8 cellular contexts compared by ENCODE assay signal in the genomic region with DNA sequence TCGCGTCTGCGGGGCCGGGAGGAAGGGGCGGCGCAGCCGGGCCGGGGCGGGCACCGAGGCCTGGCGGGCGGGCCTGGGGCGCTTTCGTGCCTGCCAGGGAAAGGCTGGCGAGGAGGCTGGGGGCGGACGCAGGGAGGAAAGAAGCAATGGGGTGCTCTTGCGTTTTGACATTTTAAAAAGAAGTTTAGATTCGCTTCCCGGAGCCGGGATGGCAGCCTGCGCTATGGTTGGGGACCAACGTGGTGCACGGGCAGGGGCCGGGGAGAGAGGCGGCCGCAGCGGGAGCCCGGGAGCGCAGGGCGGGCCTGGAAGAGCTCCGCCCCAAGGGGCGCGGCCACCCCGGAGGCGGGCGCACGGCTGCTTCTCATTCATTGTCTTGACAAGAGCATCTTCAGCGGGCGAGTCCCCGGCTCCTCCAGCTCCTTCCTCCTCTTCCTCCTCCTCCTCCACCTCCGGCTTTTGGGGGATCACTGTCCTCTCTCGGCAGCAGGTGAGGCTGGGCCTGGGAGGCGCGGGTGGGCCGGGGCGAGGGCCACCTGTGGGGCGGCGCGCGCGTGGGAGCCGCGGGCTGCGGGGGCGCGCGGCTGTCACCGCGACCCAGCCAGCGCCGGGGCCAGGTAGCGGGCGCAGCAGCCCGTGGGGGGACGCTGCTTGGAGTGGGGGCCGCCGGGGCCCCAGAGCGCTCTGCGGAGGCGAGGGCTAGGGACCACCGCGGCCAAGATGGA. TPM values are rescaled to one million over a fixed set of nuclear protein-coding genes. Genes with fewer than 3 reads are reported as not detected.
DNase-seq lines count a peak whose midpoint lies in the region; ATAC-seq, FAIRE-seq and TF ChIP-seq lines count a peak whose summit lies in the region.

A gene (plus strand): TSS at position 367 of the 725 bp plus-strand sequence. CDS start 1,608 bp downstream, outside the sequence.

- no peak for TF ChIP-seq CTCF in A549 (IDR thresholded peaks at IDR 0.05)

- POLR2A ChIA-PET in A549 (lab: Yijun Ruan, JAX), result interaction anchor here (0.6 to 1.0 kb wide), 3 partner anchors 86 to 118 kb away, joined by 3 to 4 read pairs (median 3); a partner anchor contains a TSS

- H3K4me2 ChIP-seq in A549, result peak within 1 kb of the TSS; percentile 95

- H3K4me1 ChIP-seq in A549, result peaks cover 22% of the 10 kb centered on the region; the same call in 2 of the 3 replicates
- H3K4me1 ChIP-seq in ectodermal cell (ENCODE audit: control insufficient read depth, insufficient read depth, low read length), result no peaks in the 10 kb centered on the region

- ATAC-seq in A549 (peak; percentile 84 to 88), GM18519 (IDR thresholded peaks at IDR 0.05; ENCODE audit: low FRiP score, unreplicated experiment) (peak; percentile 38), HG03175 (IDR thresholded peaks at IDR 0.05; ENCODE audit: unreplicated experiment) (peak; percentile 57)

- H3K36me3 ChIP-seq in ectodermal cell (ENCODE audit: control insufficient read depth, insufficient read depth, low read length), result no peaks in the 10 kb centered on the region

- H3K4me3 ChIP-seq in A549 (peak within 1 kb of the TSS; percentile 55), ectodermal cell (ENCODE audit: insufficient read depth, low read depth, low read length) (peak within 1 kb of the TSS; percentile 49)

- 1% methylated on average over 30 of the region's 73 CpGs for WGBS in A549 (ENCODE audit: missing lambda C conversion rate)
- WGBS in ectodermal cell, 2 experiments, result 2% methylated on average over 73 of the region's 73 CpGs

- peak; percentile 52 for TF ChIP-seq POLR2A in A549 (IDR thresholded peaks at IDR 0.05; ENCODE audit: low read length)

- CTCF ChIA-PET in A549 (lab: Yijun Ruan, JAX), result no interaction called here

- TF ChIP-seq EP300 in A549 (IDR thresholded peaks at IDR 0.05), result no peak

- H3K9me3 ChIP-seq in A549, result no peaks in the 10 kb centered on the region
- H3K9me3 ChIP-seq in ectodermal cell (ENCODE audit: control insufficient read depth, low read length), result no peaks in the 10 kb centered on the region

- FAIRE-seq in A549 (lab: Jason Lieb, UNC), result no peak

- TF ChIP-seq RAD21 in A549 (conservative IDR thresholded peaks at IDR 0.05 in 1 of 2, IDR thresholded peaks at IDR 0.05 in 1 of 2), result no peak

- peak; percentile 67 to 85 for DNase-seq in A549 (ENCODE audit: low read depth in 1 of 2, low spot score in 1 of 2)
- peak; percentile 68 for DNase-seq in NCI-H748 (lab: John Stamatoyannopoulos, UW; ENCODE audit: unreplicated experiment)
- peak; percentile 87 to 92 for DNase-seq in activated CD4-positive, alpha-beta T cell treated with anti-CD3 and anti-CD28 coated beads, Interleukin-2, amount 50 U/mL, for 48 hours
- peak; percentile 85 for DNase-seq in medulla oblongata (ENCODE audit: extremely low spot score)
- DNase-seq in stimulated activated CD4-positive, alpha-beta T cell treated with anti-CD3 and anti-CD28 coated beads, TNF-alpha, amount 100 ng/mL, for 4 hours (ENCODE audit: low read depth in 3 of 3), result peak; percentile 64 to 78 (median 68)

- peaks cover 28% of the 10 kb centered on the region for H3K27me3 ChIP-seq in ectodermal cell (ENCODE audit: control insufficient read depth, insufficient read depth, low read length, poor library complexity, severe bottlenecking)

- peak within 1 kb of the TSS; percentile 70 to 93 for H3K27ac ChIP-seq in A549
- no peak within 1 kb of the TSS for H3K27ac ChIP-seq in ectodermal cell (ENCODE audit: insufficient read depth, low read depth, low read length, poor library complexity, severe bottlenecking)

TF ChIP-seq in A549, 52 proteins besides CTCF, POLR2A, EP300 and RAD21:
- peak; percentile 49; the same call in 1 of the 2 replicates for TF ChIP-seq PHF8 (IDR thresholded peaks at IDR 0.05; ENCODE audit: borderline replicate concordance, low read depth)
- TF ChIP-seq, protein P1, sequence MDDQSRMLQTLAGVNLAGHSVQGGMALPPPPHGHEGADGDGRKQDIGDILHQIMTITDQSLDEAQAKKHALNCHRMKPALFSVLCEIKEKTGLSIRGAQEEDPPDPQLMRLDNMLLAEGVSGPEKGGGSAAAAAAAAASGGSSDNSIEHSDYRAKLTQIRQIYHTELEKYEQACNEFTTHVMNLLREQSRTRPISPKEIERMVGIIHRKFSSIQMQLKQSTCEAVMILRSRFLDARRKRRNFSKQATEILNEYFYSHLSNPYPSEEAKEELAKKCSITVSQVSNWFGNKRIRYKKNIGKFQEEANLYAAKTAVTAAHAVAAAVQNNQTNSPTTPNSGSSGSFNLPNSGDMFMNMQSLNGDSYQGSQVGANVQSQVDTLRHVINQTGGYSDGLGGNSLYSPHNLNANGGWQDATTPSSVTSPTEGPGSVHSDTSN (IDR thresholded peaks at IDR 0.05), result peak; percentile 64; the same call in 1 of the 2 replicates
- no peak for TF ChIP-seq HOXB5 (CRISPR knock-in tag; IDR thresholded peaks at IDR 0.05)
- TF ChIP-seq MYC (IDR thresholded peaks at IDR 0.05; ENCODE audit: borderline replicate concordance, low read length), result no peak
- peak; percentile 11; the same call in 1 of the 3 replicates for TF ChIP-seq SMC3 (IDR thresholded peaks at IDR 0.05)
- peak in 1 of 2 experiments; percentile 62; a peak in 2 of 5 replicates for TF ChIP-seq JUN (IDR thresholded peaks at IDR 0.05)
- no peak for TF ChIP-seq NPAS2 (CRISPR knock-in tag; IDR thresholded peaks at IDR 0.05; ENCODE audit: borderline replicate concordance)
- no peak for TF ChIP-seq CBX8 (IDR thresholded peaks at IDR 0.05)
- TF ChIP-seq, protein P2, sequence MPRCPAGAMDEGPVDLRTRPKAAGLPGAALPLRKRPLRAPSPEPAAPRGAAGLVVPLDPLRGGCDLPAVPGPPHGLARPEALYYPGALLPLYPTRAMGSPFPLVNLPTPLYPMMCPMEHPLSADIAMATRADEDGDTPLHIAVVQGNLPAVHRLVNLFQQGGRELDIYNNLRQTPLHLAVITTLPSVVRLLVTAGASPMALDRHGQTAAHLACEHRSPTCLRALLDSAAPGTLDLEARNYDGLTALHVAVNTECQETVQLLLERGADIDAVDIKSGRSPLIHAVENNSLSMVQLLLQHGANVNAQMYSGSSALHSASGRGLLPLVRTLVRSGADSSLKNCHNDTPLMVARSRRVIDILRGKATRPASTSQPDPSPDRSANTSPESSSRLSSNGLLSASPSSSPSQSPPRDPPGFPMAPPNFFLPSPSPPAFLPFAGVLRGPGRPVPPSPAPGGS (IDR thresholded peaks at IDR 0.05), result 0 out of 3 replicates have a peak, but pooled peaks have one; percentile 32
- TF ChIP-seq KDM1A (IDR thresholded peaks at IDR 0.05; ENCODE audit: low read depth), result no peak
- no peak for TF ChIP-seq RFX5 (IDR thresholded peaks at IDR 0.05)
- no peak for TF ChIP-seq GATA3 (IDR thresholded peaks at IDR 0.05; ENCODE audit: borderline replicate concordance)

RNA-seq across cellular contexts. Expression of the gene that starts here (rescaled TPM):
- polyA plus RNA-seq in A549 (2011; rRNA removed) (0.82 and 0.83 TPM in 2 replicates), A549 (2017; fragmentation: RNase III; extraction: RNeasy Plus Mini Kit Qiagen cat#74134 plus additional on column Dnase treatment) (4.1 to 5.9 TPM (median 5.3 TPM) in 3 replicates)
- polyA plus RNA-seq in A549 (2012; cell fraction: cytosol; rRNA removed), result 4.7 and 4.9 TPM in 2 replicates
- 8.2 and 9.4 TPM in 2 replicates for polyA plus RNA-seq in A549 (2012; cell fraction: nucleus; rRNA removed)
- 0.25 and 2.0 TPM in 2 replicates for polyA minus RNA-seq in A549 (2011; rRNA and poly(A)+ RNA removed)
- polyA plus RNA-seq in ectodermal cell (2013, experiment 1 of 4), result 9.8 TPM
- 6.3 TPM for polyA plus RNA-seq in ectodermal cell (2013, experiment 2 of 4)
- polyA plus RNA-seq in ectodermal cell (2013, experiment 3 of 4), result 7.1 TPM
- polyA plus RNA-seq in ectodermal cell (2013, experiment 4 of 4), result 6.0 TPM
